10 cellular contexts compared by ENCODE assay signal in the genomic region with DNA sequence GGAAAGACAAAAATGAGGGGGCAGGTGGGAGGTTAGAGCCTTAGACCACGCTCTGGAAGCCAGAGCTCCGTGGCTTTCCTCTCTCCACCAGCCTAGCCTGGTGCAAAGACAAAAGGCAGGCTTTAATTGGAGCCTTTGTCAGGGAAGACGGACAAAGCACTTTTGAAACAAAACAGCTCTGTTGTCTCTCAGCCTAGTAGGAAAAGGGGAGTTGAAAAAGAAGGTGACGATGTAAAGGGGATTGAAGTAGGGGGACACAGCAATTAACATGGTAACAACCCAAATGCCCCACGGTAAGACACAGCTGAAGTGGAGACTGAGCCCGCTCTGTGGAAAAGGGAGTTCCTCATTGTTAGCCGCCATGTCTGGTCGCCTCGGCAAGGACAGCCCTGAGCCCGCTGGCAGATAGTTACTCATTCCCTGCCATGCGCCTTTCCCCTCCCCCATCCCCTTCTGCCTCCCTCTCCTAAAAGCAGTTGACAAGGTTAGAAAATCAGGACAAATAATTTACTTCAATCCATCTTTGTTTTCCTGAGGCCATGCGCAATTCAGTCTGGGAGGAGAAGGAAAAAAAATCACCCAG.
A peak's percentile ranks its signal among the peaks of the same experiment; 100 is the strongest.
DNase-seq lines count a peak whose midpoint lies in the region; ATAC-seq, FAIRE-seq and TF ChIP-seq lines count a peak whose summit lies in the region.
"Had no signal": no experiment of that assay in that cellular context is flagged by ENCODE, and none has a peak within 500 bp of the region (broad histone marks: within the 10 kb centered on the region; RNA-seq: fewer than 3 reads in every experiment).

No MANE protein-coding gene starts in this region.

- H3K4me3 ChIP-seq in duodenal mucosa (ENCODE audit: low read depth in 1 of 2, low read length in 2 of 2) (peak overlapping the region in 1 of 2 donors; percentile 27), vagina (no peak overlapping the region)

- no peak for ATAC-seq in Right ventricle myocardium inferior

- no peak for TF ChIP-seq POLR2A in vagina (IDR thresholded peaks at IDR 0.05)

- H3K4me1 ChIP-seq in duodenal mucosa (ENCODE audit: control insufficient read depth in 1 of 2, insufficient read depth in 2 of 2, low read length in 2 of 2) (peaks cover 63 to 74% of the 10 kb centered on the region in 2 donors), vagina (peaks cover 96% of the 10 kb centered on the region)

- H3K36me3 ChIP-seq in duodenal mucosa (ENCODE audit: control insufficient read depth in 1 of 2, insufficient read depth in 2 of 2, low read length in 2 of 2) (peaks cover 8 to 16% of the 10 kb centered on the region in 2 donors), vagina (no peaks in the 10 kb centered on the region)

- no peaks in the 10 kb centered on the region for H3K27me3 ChIP-seq in duodenal mucosa (ENCODE audit: control insufficient read depth in 1 of 2, insufficient read depth in 2 of 2, low read length in 2 of 2)
- H3K27me3 ChIP-seq in vagina: no peaks in the 10 kb centered on the region

- peak overlapping the region; percentile 23 for H3K27ac ChIP-seq in duodenal mucosa (ENCODE audit: low read depth, low read length)
- peak overlapping the region; percentile 80 for H3K27ac ChIP-seq in vagina

- TF ChIP-seq CTCF in vagina (IDR thresholded peaks at IDR 0.05): no peak

- H3K9ac ChIP-seq in duodenal mucosa (ENCODE audit: low read depth in 1 of 2, low read length in 2 of 2): peak overlapping the region in 1 of 2 donors; percentile 33

- H3K9me3 ChIP-seq in duodenal mucosa (ENCODE audit: control insufficient read depth in 1 of 2, low read length in 2 of 2) (no peaks in the 10 kb centered on the region), vagina (no peaks in the 10 kb centered on the region)

- intact Hi-C loops in cardiac septum (cut with DNase I) (no loop called here), Right ventricle myocardium inferior (cut with DNase I) (no loop called here), vagina (cut with DNase I) (no loop called here)

- peak; percentile 74 for DNase-seq in cardiac septum (ENCODE audit: low spot score)
- DNase-seq in Right ventricle myocardium inferior (ENCODE audit: missing footprints): no peak
- DNase-seq in myocyte (ENCODE audit: low read depth): peak; percentile 56
- DNase-seq in vagina (ENCODE audit: extremely low spot score in 2 of 2): no peak
- DNase-seq in GM19239 (ENCODE audit: insufficient read length, low spot score): no peak
- DNase-seq in NCI-H2196 treated with DMSO at 0.1 percent for 48 hours (lab: John Stamatoyannopoulos, UW; ENCODE audit: unreplicated experiment): no peak
- DNase-seq in NCI-H128 (lab: John Stamatoyannopoulos, UW; ENCODE audit: unreplicated experiment): no peak
- DNase-seq: cerebellar nuclear complex, T-helper 9 cell had no signal

- no peak for FAIRE-seq in GM19239 (lab: Jason Lieb, UNC)

Comparison
In these comparisons a context has a peak if more than half of its experiments do, and no peak if none do; other contexts are left out.
1. DNase-seq: peak in cardiac septum (single experiment) and myocyte (single experiment); none in Right ventricle myocardium inferior (single experiment), vagina (0 of 2), GM19239 (single experiment), NCI-H2196 treated with DMSO at 0.1 percent for 48 hours (single experiment) and NCI-H128 (single experiment).